In genomic region chr6:44454198-44454597, GRCh38 we compare ENCODE assay signal across 2 cellular contexts.
TF ChIP-seq lines count a peak whose summit lies in the region.

No MANE protein-coding gene starts in this region.

TF ChIP-seq in IMR-90, 13 proteins besides CTCF, POLR2A, EP300 and RAD21:
- peak; percentile 39; the same call in 1 of the 2 replicates for TF ChIP-seq NFE2L2 (IDR thresholded peaks at IDR 0.05; ENCODE audit: low read depth, low read length)
- no peak for TF ChIP-seq MAZ (IDR thresholded peaks at IDR 0.05; ENCODE audit: borderline replicate concordance, low read depth, low read length)

TF ChIP-seq in K562, 482 proteins besides CTCF, POLR2A, EP300 and RAD21:
- TF ChIP-seq CBFB (CRISPR knock-in tag; IDR thresholded peaks at IDR 0.05): no peak
- peak; percentile 81 for TF ChIP-seq C11orf30 (IDR thresholded peaks at IDR 0.05; ENCODE audit: low read depth)
- TF ChIP-seq ATF3 (IDR thresholded peaks at IDR 0.05): peak; percentile 41; the same call in 1 of the 2 replicates
- TF ChIP-seq ATF3 (CRISPR knock-in tag; conservative IDR thresholded peaks at IDR 0.05): no peak
- no peak for TF ChIP-seq SIN3A (IDR thresholded peaks at IDR 0.05; ENCODE audit: borderline replicate concordance in 2 of 2, control insufficient read depth in 1 of 2, low read depth in 2 of 2, low read length in 2 of 2)
- peak; percentile 48; the same call in 1 of the 2 replicates for TF ChIP-seq MAFG (tag; conservative IDR thresholded peaks at IDR 0.05)
- TF ChIP-seq NR2C1 (IDR thresholded peaks at IDR 0.05): no peak
- TF ChIP-seq NR2C1 (tag; IDR thresholded peaks at IDR 0.05): no peak
- peak; percentile 22 to 47; a peak in 1 of 4 replicates for TF ChIP-seq RCOR1 (IDR thresholded peaks at IDR 0.05; ENCODE audit: borderline replicate concordance in 1 of 2, low read depth in 2 of 2, low read length in 2 of 2)
- peak; percentile 62; the same call in 1 of the 2 replicates for TF ChIP-seq MAFK (IDR thresholded peaks at IDR 0.05; ENCODE audit: low read length)
- TF ChIP-seq KDM5B (IDR thresholded peaks at IDR 0.05; ENCODE audit: insufficient replicate concordance, low read depth, low read length): no peak
- 0 out of 2 replicates have a peak, but pooled peaks have one; percentile 13 for TF ChIP-seq SMARCA4 (IDR thresholded peaks at IDR 0.05)
- TF ChIP-seq KDM1A (IDR thresholded peaks at IDR 0.05): peak in 1 of 2 experiments; percentile 42; a peak in 1 of 4 replicates
- peak; percentile 47; the same call in 1 of the 2 replicates for TF ChIP-seq MAFF (IDR thresholded peaks at IDR 0.05; ENCODE audit: low read length)
- TF ChIP-seq ARID1B (IDR thresholded peaks at IDR 0.05): peak; percentile 38; the same call in 1 of the 2 replicates
- TF ChIP-seq ZNF592 (IDR thresholded peaks at IDR 0.05): 0 out of 2 replicates have a peak, but pooled peaks have one; percentile 20
- no peak for TF ChIP-seq NFYB (IDR thresholded peaks at IDR 0.05; ENCODE audit: extremely low read depth, insufficient read length)
- no peak for TF ChIP-seq MTA1 (IDR thresholded peaks at IDR 0.05; ENCODE audit: borderline replicate concordance)
- TF ChIP-seq JUN (IDR thresholded peaks at IDR 0.05; ENCODE audit: borderline replicate concordance, low read depth, low read length): 0 out of 2 replicates have a peak, but pooled peaks have one; percentile 8
- TF ChIP-seq JUN (CRISPR knock-in tag; IDR thresholded peaks at IDR 0.05; ENCODE audit: borderline replicate concordance): no peak
- TF ChIP-seq SMAD1 (IDR thresholded peaks at IDR 0.05; ENCODE audit: low read depth, low read length, partially characterized antibody): no peak
- TF ChIP-seq NFE2 (IDR thresholded peaks at IDR 0.05; ENCODE audit: low read depth): peak; percentile 77
- no peak for TF ChIP-seq ATF6 (CRISPR knock-in tag; IDR thresholded peaks at IDR 0.05)
- TF ChIP-seq ATF7 (IDR thresholded peaks at IDR 0.05): no peak
- peak; percentile 79 for TF ChIP-seq ZNF24 (IDR thresholded peaks at IDR 0.05)
- no peak for TF ChIP-seq ZNF41 (CRISPR knock-in tag; conservative IDR thresholded peaks at IDR 0.05)
- TF ChIP-seq ZNF316 (IDR thresholded peaks at IDR 0.05): peak; percentile 78
- TF ChIP-seq MLLT1 (IDR thresholded peaks at IDR 0.05): peak in 1 of 2 experiments; percentile 26; a peak in 1 of 4 replicates
- no peak for TF ChIP-seq ZZZ3 (IDR thresholded peaks at IDR 0.05)
